ENCODE assay signal across 1 cellular context in the genomic region with DNA sequence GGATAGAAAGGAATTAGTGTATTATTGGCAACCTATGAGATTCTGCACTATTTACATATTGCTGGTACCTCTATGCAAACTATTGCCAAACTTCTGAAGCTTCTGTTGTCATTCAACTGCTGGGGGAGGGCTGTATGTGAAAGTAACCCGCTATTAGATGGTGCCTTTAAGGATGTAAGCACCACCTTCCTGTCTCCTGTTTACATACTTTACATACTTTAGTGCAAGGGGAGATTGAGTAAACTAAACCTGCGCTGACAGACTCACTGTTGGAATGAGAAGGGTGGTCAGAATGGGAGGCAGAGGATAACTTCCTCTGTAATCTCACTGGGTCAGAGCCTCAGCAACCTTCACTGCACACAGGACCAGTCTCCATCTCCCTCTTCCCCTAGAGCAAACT.
TF ChIP-seq lines count a peak whose summit lies in the region.

No MANE protein-coding gene starts in this region.

TF ChIP-seq in HepG2, 621 proteins besides CTCF, POLR2A, EP300 and RAD21 (continued from another document and continues in another):
- TF ChIP-seq, protein P1, sequence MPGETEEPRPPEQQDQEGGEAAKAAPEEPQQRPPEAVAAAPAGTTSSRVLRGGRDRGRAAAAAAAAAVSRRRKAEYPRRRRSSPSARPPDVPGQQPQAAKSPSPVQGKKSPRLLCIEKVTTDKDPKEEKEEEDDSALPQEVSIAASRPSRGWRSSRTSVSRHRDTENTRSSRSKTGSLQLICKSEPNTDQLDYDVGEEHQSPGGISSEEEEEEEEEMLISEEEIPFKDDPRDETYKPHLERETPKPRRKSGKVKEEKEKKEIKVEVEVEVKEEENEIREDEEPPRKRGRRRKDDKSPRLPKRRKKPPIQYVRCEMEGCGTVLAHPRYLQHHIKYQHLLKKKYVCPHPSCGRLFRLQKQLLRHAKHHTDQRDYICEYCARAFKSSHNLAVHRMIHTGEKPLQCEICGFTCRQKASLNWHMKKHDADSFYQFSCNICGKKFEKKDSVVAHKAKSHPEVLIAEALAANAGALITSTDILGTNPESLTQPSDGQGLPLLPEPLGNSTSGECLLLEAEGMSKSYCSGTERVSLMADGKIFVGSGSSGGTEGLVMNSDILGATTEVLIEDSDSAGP (CRISPR knock-in tag; IDR thresholded peaks at IDR 0.05; ENCODE audit: borderline replicate concordance) = no peak
- no peak for TF ChIP-seq KLF13 (CRISPR knock-in tag; IDR thresholded peaks at IDR 0.05)
- no peak for TF ChIP-seq TGIF2 (CRISPR knock-in tag; IDR thresholded peaks at IDR 0.05)
- no peak; the same call in 1 of the 2 replicates for TF ChIP-seq MIXL1 (CRISPR knock-in tag; IDR thresholded peaks at IDR 0.05)
- TF ChIP-seq POLR2G (IDR thresholded peaks at IDR 0.05; ENCODE audit: low read depth, low read length) = no peak
- TF ChIP-seq SALL1 (CRISPR knock-in tag; IDR thresholded peaks at IDR 0.05) = peak; percentile 42; the same call in 1 of the 2 replicates
- TF ChIP-seq, protein P2, sequence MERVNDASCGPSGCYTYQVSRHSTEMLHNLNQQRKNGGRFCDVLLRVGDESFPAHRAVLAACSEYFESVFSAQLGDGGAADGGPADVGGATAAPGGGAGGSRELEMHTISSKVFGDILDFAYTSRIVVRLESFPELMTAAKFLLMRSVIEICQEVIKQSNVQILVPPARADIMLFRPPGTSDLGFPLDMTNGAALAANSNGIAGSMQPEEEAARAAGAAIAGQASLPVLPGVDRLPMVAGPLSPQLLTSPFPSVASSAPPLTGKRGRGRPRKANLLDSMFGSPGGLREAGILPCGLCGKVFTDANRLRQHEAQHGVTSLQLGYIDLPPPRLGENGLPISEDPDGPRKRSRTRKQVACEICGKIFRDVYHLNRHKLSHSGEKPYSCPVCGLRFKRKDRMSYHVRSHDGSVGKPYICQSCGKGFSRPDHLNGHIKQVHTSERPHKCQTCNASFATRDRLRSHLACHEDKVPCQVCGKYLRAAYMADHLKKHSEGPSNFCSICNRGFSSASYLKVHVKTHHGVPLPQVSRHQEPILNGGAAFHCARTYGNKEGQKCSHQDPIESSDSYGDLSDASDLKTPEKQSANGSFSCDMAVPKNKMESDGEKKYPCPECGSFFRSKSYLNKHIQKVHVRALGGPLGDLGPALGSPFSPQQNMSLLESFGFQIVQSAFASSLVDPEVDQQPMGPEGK (CRISPR knock-in tag; IDR thresholded peaks at IDR 0.05) = peak; percentile 49; the same call in 1 of the 2 replicates
- TF ChIP-seq, protein P3, sequence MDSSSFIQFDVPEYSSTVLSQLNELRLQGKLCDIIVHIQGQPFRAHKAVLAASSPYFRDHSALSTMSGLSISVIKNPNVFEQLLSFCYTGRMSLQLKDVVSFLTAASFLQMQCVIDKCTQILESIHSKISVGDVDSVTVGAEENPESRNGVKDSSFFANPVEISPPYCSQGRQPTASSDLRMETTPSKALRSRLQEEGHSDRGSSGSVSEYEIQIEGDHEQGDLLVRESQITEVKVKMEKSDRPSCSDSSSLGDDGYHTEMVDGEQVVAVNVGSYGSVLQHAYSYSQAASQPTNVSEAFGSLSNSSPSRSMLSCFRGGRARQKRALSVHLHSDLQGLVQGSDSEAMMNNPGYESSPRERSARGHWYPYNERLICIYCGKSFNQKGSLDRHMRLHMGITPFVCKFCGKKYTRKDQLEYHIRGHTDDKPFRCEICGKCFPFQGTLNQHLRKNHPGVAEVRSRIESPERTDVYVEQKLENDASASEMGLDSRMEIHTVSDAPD (CRISPR knock-in tag; IDR thresholded peaks at IDR 0.05) = no peak
- no peak for TF ChIP-seq ZNF274 (CRISPR knock-in tag; IDR thresholded peaks at IDR 0.05)
- no peak for TF ChIP-seq ZKSCAN5 (CRISPR knock-in tag; IDR thresholded peaks at IDR 0.05)
- 0 out of 2 replicates have a peak, but pooled peaks have one; percentile 26 for TF ChIP-seq TCF7 (IDR thresholded peaks at IDR 0.05; ENCODE audit: low read depth)
- TF ChIP-seq ZBTB21 (CRISPR knock-in tag; IDR thresholded peaks at IDR 0.05) = no peak
- 0 out of 2 replicates have a peak, but pooled peaks have one; percentile 23 for TF ChIP-seq GFI1 (CRISPR knock-in tag; IDR thresholded peaks at IDR 0.05; ENCODE audit: borderline replicate concordance)
- no peak for TF ChIP-seq ZNF335 (CRISPR knock-in tag; IDR thresholded peaks at IDR 0.05)
- TF ChIP-seq SP4 (CRISPR knock-in tag; IDR thresholded peaks at IDR 0.05) = no peak
- TF ChIP-seq ZNF33B (CRISPR knock-in tag; IDR thresholded peaks at IDR 0.05) = no peak
- TF ChIP-seq, protein P4, sequence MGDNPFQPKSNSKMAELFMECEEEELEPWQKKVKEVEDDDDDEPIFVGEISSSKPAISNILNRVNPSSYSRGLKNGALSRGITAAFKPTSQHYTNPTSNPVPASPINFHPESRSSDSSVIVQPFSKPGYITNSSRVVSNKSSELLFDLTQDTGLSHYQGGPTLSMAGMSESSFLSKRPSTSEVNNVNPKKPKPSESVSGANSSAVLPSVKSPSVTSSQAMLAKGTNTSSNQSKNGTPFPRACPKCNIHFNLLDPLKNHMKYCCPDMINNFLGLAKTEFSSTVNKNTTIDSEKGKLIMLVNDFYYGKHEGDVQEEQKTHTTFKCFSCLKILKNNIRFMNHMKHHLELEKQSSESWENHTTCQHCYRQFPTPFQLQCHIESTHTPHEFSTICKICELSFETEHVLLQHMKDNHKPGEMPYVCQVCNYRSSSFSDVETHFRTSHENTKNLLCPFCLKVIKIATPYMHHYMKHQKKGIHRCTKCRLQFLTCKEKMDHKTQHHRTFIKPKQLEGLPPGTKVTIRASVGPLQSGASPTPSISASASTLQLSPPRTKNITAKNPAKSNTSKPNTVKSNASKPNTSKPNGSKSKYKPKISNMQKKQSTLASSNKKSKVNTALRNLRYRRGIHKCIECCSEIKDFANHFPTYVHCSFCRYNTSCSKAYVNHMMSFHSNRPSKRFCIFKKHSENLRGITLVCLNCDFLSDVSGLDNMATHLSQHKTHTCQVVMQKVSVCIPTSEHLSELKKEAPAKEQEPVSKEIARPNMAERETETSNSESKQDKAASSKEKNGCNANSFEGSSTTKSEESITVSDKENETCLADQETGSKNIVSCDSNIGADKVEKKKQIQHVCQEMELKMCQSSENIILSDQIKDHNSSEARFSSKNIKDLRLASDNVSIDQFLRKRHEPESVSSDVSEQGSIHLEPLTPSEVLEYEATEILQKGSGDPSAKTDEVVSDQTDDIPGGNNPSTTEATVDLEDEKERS (CRISPR knock-in tag; IDR thresholded peaks at IDR 0.05) = no peak
- TF ChIP-seq ZNF256 (CRISPR knock-in tag; conservative IDR thresholded peaks at IDR 0.05) = no peak
- TF ChIP-seq SNAI1 (CRISPR knock-in tag; IDR thresholded peaks at IDR 0.05; ENCODE audit: borderline replicate concordance) = no peak
- no peak for TF ChIP-seq FOSL1 (CRISPR knock-in tag; IDR thresholded peaks at IDR 0.05; ENCODE audit: borderline replicate concordance)
- 0 out of 2 replicates have a peak, but pooled peaks have one; percentile 60 for TF ChIP-seq FOXO1 (CRISPR knock-in tag; IDR thresholded peaks at IDR 0.05)
- TF ChIP-seq REL (CRISPR knock-in tag; conservative IDR thresholded peaks at IDR 0.05) = no peak
- no peak for TF ChIP-seq YEATS4 (CRISPR knock-in tag; IDR thresholded peaks at IDR 0.05; ENCODE audit: borderline replicate concordance)
- TF ChIP-seq ZNF749 (CRISPR knock-in tag; IDR thresholded peaks at IDR 0.05; ENCODE audit: borderline replicate concordance) = no peak
- no peak for TF ChIP-seq BRD4 (CRISPR knock-in tag; IDR thresholded peaks at IDR 0.05)
- no peak for TF ChIP-seq DNMT1 (CRISPR knock-in tag; IDR thresholded peaks at IDR 0.05)
- TF ChIP-seq ZNF530 (CRISPR knock-in tag; IDR thresholded peaks at IDR 0.05; ENCODE audit: low read depth) = no peak
- TF ChIP-seq, protein P5, sequence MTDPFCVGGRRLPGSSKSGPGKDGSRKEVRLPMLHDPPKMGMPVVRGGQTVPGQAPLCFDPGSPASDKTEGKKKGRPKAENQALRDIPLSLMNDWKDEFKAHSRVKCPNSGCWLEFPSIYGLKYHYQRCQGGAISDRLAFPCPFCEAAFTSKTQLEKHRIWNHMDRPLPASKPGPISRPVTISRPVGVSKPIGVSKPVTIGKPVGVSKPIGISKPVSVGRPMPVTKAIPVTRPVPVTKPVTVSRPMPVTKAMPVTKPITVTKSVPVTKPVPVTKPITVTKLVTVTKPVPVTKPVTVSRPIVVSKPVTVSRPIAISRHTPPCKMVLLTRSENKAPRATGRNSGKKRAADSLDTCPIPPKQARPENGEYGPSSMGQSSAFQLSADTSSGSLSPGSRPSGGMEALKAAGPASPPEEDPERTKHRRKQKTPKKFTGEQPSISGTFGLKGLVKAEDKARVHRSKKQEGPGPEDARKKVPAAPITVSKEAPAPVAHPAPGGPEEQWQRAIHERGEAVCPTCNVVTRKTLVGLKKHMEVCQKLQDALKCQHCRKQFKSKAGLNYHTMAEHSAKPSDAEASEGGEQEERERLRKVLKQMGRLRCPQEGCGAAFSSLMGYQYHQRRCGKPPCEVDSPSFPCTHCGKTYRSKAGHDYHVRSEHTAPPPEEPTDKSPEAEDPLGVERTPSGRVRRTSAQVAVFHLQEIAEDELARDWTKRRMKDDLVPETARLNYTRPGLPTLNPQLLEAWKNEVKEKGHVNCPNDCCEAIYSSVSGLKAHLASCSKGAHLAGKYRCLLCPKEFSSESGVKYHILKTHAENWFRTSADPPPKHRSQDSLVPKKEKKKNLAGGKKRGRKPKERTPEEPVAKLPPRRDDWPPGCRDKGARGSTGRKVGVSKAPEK (CRISPR knock-in tag; IDR thresholded peaks at IDR 0.05; ENCODE audit: borderline replicate concordance) = no peak
- TF ChIP-seq, protein P6, sequence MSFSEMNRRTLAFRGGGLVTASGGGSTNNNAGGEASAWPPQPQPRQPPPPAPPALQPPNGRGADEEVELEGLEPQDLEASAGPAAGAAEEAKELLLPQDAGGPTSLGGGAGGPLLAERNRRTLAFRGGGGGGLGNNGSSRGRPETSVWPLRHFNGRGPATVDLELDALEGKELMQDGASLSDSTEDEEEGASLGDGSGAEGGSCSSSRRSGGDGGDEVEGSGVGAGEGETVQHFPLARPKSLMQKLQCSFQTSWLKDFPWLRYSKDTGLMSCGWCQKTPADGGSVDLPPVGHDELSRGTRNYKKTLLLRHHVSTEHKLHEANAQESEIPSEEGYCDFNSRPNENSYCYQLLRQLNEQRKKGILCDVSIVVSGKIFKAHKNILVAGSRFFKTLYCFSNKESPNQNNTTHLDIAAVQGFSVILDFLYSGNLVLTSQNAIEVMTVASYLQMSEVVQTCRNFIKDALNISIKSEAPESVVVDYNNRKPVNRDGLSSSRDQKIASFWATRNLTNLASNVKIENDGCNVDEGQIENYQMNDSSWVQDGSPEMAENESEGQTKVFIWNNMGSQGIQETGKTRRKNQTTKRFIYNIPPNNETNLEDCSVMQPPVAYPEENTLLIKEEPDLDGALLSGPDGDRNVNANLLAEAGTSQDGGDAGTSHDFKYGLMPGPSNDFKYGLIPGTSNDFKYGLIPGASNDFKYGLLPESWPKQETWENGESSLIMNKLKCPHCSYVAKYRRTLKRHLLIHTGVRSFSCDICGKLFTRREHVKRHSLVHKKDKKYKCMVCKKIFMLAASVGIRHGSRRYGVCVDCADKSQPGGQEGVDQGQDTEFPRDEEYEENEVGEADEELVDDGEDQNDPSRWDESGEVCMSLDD (CRISPR knock-in tag; IDR thresholded peaks at IDR 0.05; ENCODE audit: borderline replicate concordance) = no peak
- TF ChIP-seq ZMYM3 (CRISPR knock-in tag; IDR thresholded peaks at IDR 0.05) = no peak
- no peak for TF ChIP-seq ZNF766 (CRISPR knock-in tag; IDR thresholded peaks at IDR 0.05; ENCODE audit: borderline replicate concordance)
- no peak for TF ChIP-seq KDM2A (CRISPR knock-in tag; IDR thresholded peaks at IDR 0.05; ENCODE audit: borderline replicate concordance, low read depth)
- no peak for TF ChIP-seq SPEN (CRISPR knock-in tag; IDR thresholded peaks at IDR 0.05; ENCODE audit: low read depth)
- TF ChIP-seq, protein P7, sequence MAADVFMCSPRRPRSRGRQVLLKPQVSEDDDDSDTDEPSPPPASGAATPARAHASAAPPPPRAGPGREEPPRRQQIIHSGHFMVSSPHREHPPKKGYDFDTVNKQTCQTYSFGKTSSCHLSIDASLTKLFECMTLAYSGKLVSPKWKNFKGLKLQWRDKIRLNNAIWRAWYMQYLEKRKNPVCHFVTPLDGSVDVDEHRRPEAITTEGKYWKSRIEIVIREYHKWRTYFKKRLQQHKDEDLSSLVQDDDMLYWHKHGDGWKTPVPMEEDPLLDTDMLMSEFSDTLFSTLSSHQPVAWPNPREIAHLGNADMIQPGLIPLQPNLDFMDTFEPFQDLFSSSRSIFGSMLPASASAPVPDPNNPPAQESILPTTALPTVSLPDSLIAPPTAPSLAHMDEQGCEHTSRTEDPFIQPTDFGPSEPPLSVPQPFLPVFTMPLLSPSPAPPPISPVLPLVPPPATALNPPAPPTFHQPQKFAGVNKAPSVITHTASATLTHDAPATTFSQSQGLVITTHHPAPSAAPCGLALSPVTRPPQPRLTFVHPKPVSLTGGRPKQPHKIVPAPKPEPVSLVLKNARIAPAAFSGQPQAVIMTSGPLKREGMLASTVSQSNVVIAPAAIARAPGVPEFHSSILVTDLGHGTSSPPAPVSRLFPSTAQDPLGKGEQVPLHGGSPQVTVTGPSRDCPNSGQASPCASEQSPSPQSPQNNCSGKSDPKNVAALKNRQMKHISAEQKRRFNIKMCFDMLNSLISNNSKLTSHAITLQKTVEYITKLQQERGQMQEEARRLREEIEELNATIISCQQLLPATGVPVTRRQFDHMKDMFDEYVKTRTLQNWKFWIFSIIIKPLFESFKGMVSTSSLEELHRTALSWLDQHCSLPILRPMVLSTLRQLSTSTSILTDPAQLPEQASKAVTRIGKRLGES (CRISPR knock-in tag; IDR thresholded peaks at IDR 0.05; ENCODE audit: borderline replicate concordance) = no peak
- TF ChIP-seq, protein P8, sequence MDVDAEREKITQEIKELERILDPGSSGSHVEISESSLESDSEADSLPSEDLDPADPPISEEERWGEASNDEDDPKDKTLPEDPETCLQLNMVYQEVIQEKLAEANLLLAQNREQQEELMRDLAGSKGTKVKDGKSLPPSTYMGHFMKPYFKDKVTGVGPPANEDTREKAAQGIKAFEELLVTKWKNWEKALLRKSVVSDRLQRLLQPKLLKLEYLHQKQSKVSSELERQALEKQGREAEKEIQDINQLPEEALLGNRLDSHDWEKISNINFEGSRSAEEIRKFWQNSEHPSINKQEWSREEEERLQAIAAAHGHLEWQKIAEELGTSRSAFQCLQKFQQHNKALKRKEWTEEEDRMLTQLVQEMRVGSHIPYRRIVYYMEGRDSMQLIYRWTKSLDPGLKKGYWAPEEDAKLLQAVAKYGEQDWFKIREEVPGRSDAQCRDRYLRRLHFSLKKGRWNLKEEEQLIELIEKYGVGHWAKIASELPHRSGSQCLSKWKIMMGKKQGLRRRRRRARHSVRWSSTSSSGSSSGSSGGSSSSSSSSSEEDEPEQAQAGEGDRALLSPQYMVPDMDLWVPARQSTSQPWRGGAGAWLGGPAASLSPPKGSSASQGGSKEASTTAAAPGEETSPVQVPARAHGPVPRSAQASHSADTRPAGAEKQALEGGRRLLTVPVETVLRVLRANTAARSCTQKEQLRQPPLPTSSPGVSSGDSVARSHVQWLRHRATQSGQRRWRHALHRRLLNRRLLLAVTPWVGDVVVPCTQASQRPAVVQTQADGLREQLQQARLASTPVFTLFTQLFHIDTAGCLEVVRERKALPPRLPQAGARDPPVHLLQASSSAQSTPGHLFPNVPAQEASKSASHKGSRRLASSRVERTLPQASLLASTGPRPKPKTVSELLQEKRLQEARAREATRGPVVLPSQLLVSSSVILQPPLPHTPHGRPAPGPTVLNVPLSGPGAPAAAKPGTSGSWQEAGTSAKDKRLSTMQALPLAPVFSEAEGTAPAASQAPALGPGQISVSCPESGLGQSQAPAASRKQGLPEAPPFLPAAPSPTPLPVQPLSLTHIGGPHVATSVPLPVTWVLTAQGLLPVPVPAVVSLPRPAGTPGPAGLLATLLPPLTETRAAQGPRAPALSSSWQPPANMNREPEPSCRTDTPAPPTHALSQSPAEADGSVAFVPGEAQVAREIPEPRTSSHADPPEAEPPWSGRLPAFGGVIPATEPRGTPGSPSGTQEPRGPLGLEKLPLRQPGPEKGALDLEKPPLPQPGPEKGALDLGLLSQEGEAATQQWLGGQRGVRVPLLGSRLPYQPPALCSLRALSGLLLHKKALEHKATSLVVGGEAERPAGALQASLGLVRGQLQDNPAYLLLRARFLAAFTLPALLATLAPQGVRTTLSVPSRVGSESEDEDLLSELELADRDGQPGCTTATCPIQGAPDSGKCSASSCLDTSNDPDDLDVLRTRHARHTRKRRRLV (CRISPR knock-in tag; IDR thresholded peaks at IDR 0.05) = no peak
